8 cellular contexts compared by ENCODE assay signal in genomic region chr12:66234037-66234693, GRCh38. TPM values are rescaled to one million over a fixed set of nuclear protein-coding genes. Genes with fewer than 3 reads are reported as not detected.
DNase-seq lines count a peak whose midpoint lies in the region; ATAC-seq, FAIRE-seq and TF ChIP-seq lines count a peak whose summit lies in the region.
"Not testable (repeated sequence)": the region's sequence is repeated elsewhere in the genome, so short reads cannot be mapped to it uniquely, and the experiment has no call there.

No MANE protein-coding gene starts in this region.

- H3K4me3 ChIP-seq in colonic mucosa, transverse colon: not testable (repeated sequence)

- H3K4me1 Mint-ChIP-seq in activated CD4-positive, alpha-beta T cell treated with anti-CD3 and anti-CD28 coated beads for 36 hours: not testable (repeated sequence)
- peaks cover 14% of the 10 kb centered on the region for H3K4me1 Mint-ChIP-seq in mesothelial cell of epicardium

- TF ChIP-seq POLR2A in GM12892 (IDR thresholded peaks at IDR 0.05; ENCODE audit: low read depth, low read length); transverse colon (IDR thresholded peaks at IDR 0.05): not testable (repeated sequence)

- H3K27ac Mint-ChIP-seq in activated CD4-positive, alpha-beta T cell treated with anti-CD3 and anti-CD28 coated beads for 36 hours; mesothelial cell of epicardium: not testable (repeated sequence)

- POLR2A ChIA-PET in activated CD4-positive, alpha-beta T cell treated with anti-CD3 and anti-CD28 coated beads for 36 hours (lab: Charles Lee): not testable (repeated sequence)

- FAIRE-seq in GM12892 (lab: Jason Lieb, UNC): peak; percentile 100

- H3K36me3 Mint-ChIP-seq in activated CD4-positive, alpha-beta T cell treated with anti-CD3 and anti-CD28 coated beads for 36 hours (ENCODE audit: low read depth); mesothelial cell of epicardium: not testable (repeated sequence)

- peak; percentile 30 for DNase-seq in GM12892 (ENCODE audit: insufficient read length)
- peak; percentile 93 for DNase-seq in NCI-H748 (lab: John Stamatoyannopoulos, UW; ENCODE audit: unreplicated experiment)
- DNase-seq in activated CD4-positive, alpha-beta T cell treated with anti-CD3 and anti-CD28 coated beads for 36 hours: peak; percentile 42
- DNase-seq in colonic mucosa; mesothelial cell of epicardium (ENCODE audit: low spot score in 2 of 2, unreplicated experiment in 2 of 2): not testable (repeated sequence)
- peak; percentile 67 for DNase-seq in transverse colon

- in situ Hi-C loops in transverse colon (cut with MboI; ENCODE audit: low pct_ligation_motif_present in 1 of 4, low pct_unique_long_range_greater_than_20kb in 1 of 4, low sequenced_read_pairs in 3 of 4): not testable (repeated sequence)

- 73 to 75% methylated on average over 4 to 13 of the region's 13 CpGs for WGBS in transverse colon (ENCODE audit: low coverage in 1 of 2), 2 donors

- ATAC-seq in GM21786 (IDR thresholded peaks at IDR 0.05; ENCODE audit: unreplicated experiment) (peak; percentile 61), HG03520 (IDR thresholded peaks at IDR 0.05; ENCODE audit: unreplicated experiment) (peak; percentile 98)
- ATAC-seq in activated CD4-positive, alpha-beta T cell treated with anti-CD3 and anti-CD28 coated beads for 36 hours: peak; percentile 72

- not testable (repeated sequence) for H3K27me3 ChIP-seq in colonic mucosa, transverse colon

- H3K27me3 Mint-ChIP-seq in activated CD4-positive, alpha-beta T cell treated with anti-CD3 and anti-CD28 coated beads for 36 hours: peaks cover 23% of the 10 kb centered on the region
- H3K27me3 Mint-ChIP-seq in mesothelial cell of epicardium (ENCODE audit: low read depth): peaks cover 38% of the 10 kb centered on the region

- H3K4me3 Mint-ChIP-seq in activated CD4-positive, alpha-beta T cell treated with anti-CD3 and anti-CD28 coated beads for 36 hours: not testable (repeated sequence)
- peak overlapping the region; percentile 65 for H3K4me3 Mint-ChIP-seq in mesothelial cell of epicardium

- TF ChIP-seq CTCF in colonic mucosa (IDR thresholded peaks at IDR 0.05); mesothelial cell of epicardium (IDR thresholded peaks at IDR 0.05; ENCODE audit: unreplicated experiment); transverse colon (IDR thresholded peaks at IDR 0.05): not testable (repeated sequence)

- H3K36me3 ChIP-seq in colonic mucosa, transverse colon: not testable (repeated sequence)

- H3K27ac ChIP-seq in colonic mucosa: peak overlapping the region; percentile 27
- H3K27ac ChIP-seq in transverse colon: peak overlapping the region; percentile 53 to 69 (median 64)

- H3K9me3 Mint-ChIP-seq in activated CD4-positive, alpha-beta T cell treated with anti-CD3 and anti-CD28 coated beads for 36 hours (ENCODE audit: low read depth); mesothelial cell of epicardium: not testable (repeated sequence)

- intact Hi-C loops in activated CD4-positive, alpha-beta T cell treated with anti-CD3 and anti-CD28 coated beads for 36 hours (cut with DNase I, micrococcal nuclease): loop anchor here in 1 of 2 experiments (5.0 kb wide), 1 partner anchor 102 kb away; the partner anchor contains the start of gene LLPH
- intact Hi-C loops in colonic mucosa (cut with DNase I); transverse colon (cut with DNase I; ENCODE audit: low total_unique reads): not testable (repeated sequence)

- not testable (repeated sequence) for H3K9me3 ChIP-seq in colonic mucosa, transverse colon

- CTCF ChIA-PET in activated CD4-positive, alpha-beta T cell treated with anti-CD3 and anti-CD28 coated beads for 36 hours (lab: Charles Lee): interaction anchor here (0.6 kb wide), 1 partner anchor 20 kb away, joined by 3 read pairs; no protein-coding TSS in a partner anchor

- H3K4me1 ChIP-seq in colonic mucosa, transverse colon: not testable (repeated sequence)

- not testable (repeated sequence) for TF ChIP-seq EP300 in transverse colon (IDR thresholded peaks at IDR 0.05; ENCODE audit: low read depth)

- H3K9ac ChIP-seq in colonic mucosa (ENCODE audit: low read depth in 2 of 2, low read length in 2 of 2): not testable (repeated sequence)

RNA-seq across cellular contexts. Expression of gene IRAK3, which starts 45.2 kb away (rescaled TPM):
- 3.1 TPM for polyA plus RNA-seq in GM12892 (2012; ENCODE audit: missing spikeins)
- total RNA-seq in activated CD4-positive, alpha-beta T cell treated with anti-CD3 and anti-CD28 coated beads for 36 hours: 1 to 10 TPM in 1 of 2 experiments, under 1 TPM in 1; 0.82 to 1.1 TPM
- total RNA-seq in colonic mucosa (1 to 10 TPM; 3.3 to 3.6 TPM), mesothelial cell of epicardium (1.5 to 2.2 TPM (median 1.9 TPM) in 3 replicates), transverse colon (10 to 100 TPM in 1 of 4 donors, 1 to 10 TPM in 3; 5.6 to 13.8 (median 6.7) TPM)
